Comparison of ENCODE assay signal across 1 cellular context in genomic region chr3:27542469-27542868, GRCh38.
TF ChIP-seq lines count a peak whose summit lies in the region.

No MANE protein-coding gene starts in this region.

TF ChIP-seq in IMR-90, 13 proteins besides CTCF, POLR2A, EP300 and RAD21:
- no peak for TF ChIP-seq MAFK (IDR thresholded peaks at IDR 0.05; ENCODE audit: low read depth, low read length)
- TF ChIP-seq MAZ (IDR thresholded peaks at IDR 0.05; ENCODE audit: borderline replicate concordance, low read depth, low read length), result no peak
- no peak for TF ChIP-seq CHD1 (IDR thresholded peaks at IDR 0.05; ENCODE audit: low read depth, low read length)
- TF ChIP-seq RCOR1 (IDR thresholded peaks at IDR 0.05; ENCODE audit: insufficient replicate concordance, low read length), result no peak
- no peak for TF ChIP-seq ELK1 (IDR thresholded peaks at IDR 0.05; ENCODE audit: borderline replicate concordance, low read depth, low read length)
- TF ChIP-seq BHLHE40 (IDR thresholded peaks at IDR 0.05; ENCODE audit: low read depth, low read length), result no peak
- TF ChIP-seq, protein P1, sequence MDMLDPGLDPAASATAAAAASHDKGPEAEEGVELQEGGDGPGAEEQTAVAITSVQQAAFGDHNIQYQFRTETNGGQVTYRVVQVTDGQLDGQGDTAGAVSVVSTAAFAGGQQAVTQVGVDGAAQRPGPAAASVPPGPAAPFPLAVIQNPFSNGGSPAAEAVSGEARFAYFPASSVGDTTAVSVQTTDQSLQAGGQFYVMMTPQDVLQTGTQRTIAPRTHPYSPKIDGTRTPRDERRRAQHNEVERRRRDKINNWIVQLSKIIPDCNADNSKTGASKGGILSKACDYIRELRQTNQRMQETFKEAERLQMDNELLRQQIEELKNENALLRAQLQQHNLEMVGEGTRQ (IDR thresholded peaks at IDR 0.05; ENCODE audit: low read depth, low read length), result no peak
- TF ChIP-seq SMC3 (IDR thresholded peaks at IDR 0.05; ENCODE audit: low read depth, low read length), result no peak
- no peak for TF ChIP-seq MXI1 (IDR thresholded peaks at IDR 0.05; ENCODE audit: borderline replicate concordance, low read depth, low read length)
- no peak for TF ChIP-seq FOS (IDR thresholded peaks at IDR 0.05; ENCODE audit: low read depth, low read length)
- no peak for TF ChIP-seq CEBPB (IDR thresholded peaks at IDR 0.05; ENCODE audit: low read depth, low read length)
- no peak for TF ChIP-seq NFE2L2 (IDR thresholded peaks at IDR 0.05; ENCODE audit: low read depth, low read length)
- TF ChIP-seq RFX5 (IDR thresholded peaks at IDR 0.05; ENCODE audit: low read depth, low read length), result no peak
TF ChIP-seq in IMR-90: peak in this region for 0.
